In the genomic region with DNA sequence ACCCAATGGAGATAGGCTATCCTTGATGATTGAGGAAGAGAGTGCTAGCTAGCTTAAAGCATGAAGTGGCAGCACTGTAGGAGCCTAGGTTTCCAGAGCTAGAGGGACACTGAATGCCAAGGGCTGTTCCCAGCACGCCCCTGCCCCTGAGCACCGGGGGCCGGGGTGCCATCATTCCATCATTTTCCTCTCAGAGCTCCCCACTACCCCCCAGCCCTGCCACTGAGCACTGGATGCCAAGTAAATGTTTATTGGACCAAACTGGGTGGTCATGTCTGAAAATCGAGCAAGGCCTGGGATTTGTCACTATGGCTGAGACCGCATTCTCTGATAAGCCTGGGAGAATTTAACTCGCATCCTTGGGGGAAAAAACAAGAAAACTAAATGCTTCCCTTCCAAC, we compare ENCODE assay signal across 34 cellular contexts.
"Had no signal": no experiment of that assay in that cellular context is flagged by ENCODE, and none has a peak within 500 bp of the region (broad histone marks: within the 10 kb centered on the region; RNA-seq: fewer than 3 reads in every experiment).

No MANE protein-coding gene starts in this region.

- ATAC-seq: activated CD8-positive, alpha-beta memory T cell treated with anti-CD3 and anti-CD28 coated beads, Interleukin-2, amount 10 ng/mL, durations not matched to agents 7 days and 5 days; activated CD8-positive, alpha-beta T cell treated with anti-CD3 and anti-CD28 coated beads, Interleukin-2, amount 10 ng/mL, durations not matched to agents 7 days and 5 days; activated naive CD8-positive, alpha-beta T cell treated with anti-CD3 and anti-CD28 coated beads, Interleukin-2, amount 50 U/mL, for 24 hours; body of pancreas; T-cell had no signal

- H3K4me1 ChIP-seq: ascending aorta, breast epithelium had no signal

- H3K9me3 Mint-ChIP-seq: activated B cell treated with CpG ODN at 0.5 μM for 24 hours; activated CD4-positive, alpha-beta memory T cell treated with anti-CD3 and anti-CD28 coated beads, Interleukin-2, amount 10 ng/mL, durations not matched to agents 7 days and 5 days; activated CD4-positive, alpha-beta T cell treated with anti-CD3 and anti-CD28 coated beads, Interleukin-2, amount 10 ng/mL, durations not matched to agents 7 days and 5 days; activated naive CD4-positive, alpha-beta T cell treated with anti-CD3 and anti-CD28 coated beads, Interleukin-2, amount 10 ng/mL, durations not matched to agents 7 days and 5 days; activated naive CD4-positive, alpha-beta T cell treated with anti-CD3 and anti-CD28 coated beads, Interleukin-2, amount 50 U/mL, for 24 hours; activated naive CD8-positive, alpha-beta T cell treated with anti-CD3 and anti-CD28 coated beads, Interleukin-2, amount 10 ng/mL, durations not matched to agents 7 days and 5 days; activated naive CD8-positive, alpha-beta T cell treated with anti-CD3 and anti-CD28 coated beads, Interleukin-2, amount 50 U/mL, for 24 hours; activated T-cell treated with anti-CD3 and anti-CD28 coated beads, Interleukin-2, amount 50 U/mL, for 24 hours; activated T-helper 2 cell treated with anti-CD3 and anti-CD28 coated beads, Interferon-gamma antibody, Interleukin-2, Interleukin-4, amounts not matched to agents 10 μg/mL and 5 μg/mL and 100 μg/mL, durations not matched to agents 14 hours and 24 hours and 36 hours; T-cell; T-helper 2 cell treated with Interferon-gamma antibody and Interleukin-4, amounts not matched to agents 5 μg/mL and 100 μg/mL, for 36 hours had no signal

- DNase-seq: activated B cell treated with CpG ODN at 0.5 μM for 24 hours; activated CD4-positive, alpha-beta memory T cell treated with anti-CD3 and anti-CD28 coated beads, Interleukin-2, amount 10 ng/mL, durations not matched to agents 7 days and 5 days; activated CD4-positive, alpha-beta T cell treated with anti-CD3 and anti-CD28 coated beads for 48 hours; activated CD4-positive, alpha-beta T cell treated with anti-CD3 and anti-CD28 coated beads, Interleukin-2, amount 10 ng/mL, durations not matched to agents 7 days and 5 days; activated CD4-positive, alpha-beta T cell treated with anti-CD3 and anti-CD28 coated beads, Interleukin-2, amount 50 U/mL, for 48 hours; activated CD4-positive, CD25-positive, alpha-beta regulatory T cell treated with anti-CD3 and anti-CD28 coated beads, Interleukin-2, amount 50 U/mL, for 72 hours; activated CD8-positive, alpha-beta memory T cell treated with anti-CD3 and anti-CD28 coated beads for 24 hours; activated CD8-positive, alpha-beta memory T cell treated with anti-CD3 and anti-CD28 coated beads, Interleukin-2, amount 10 ng/mL, durations not matched to agents 7 days and 5 days; activated CD8-positive, alpha-beta memory T cell treated with anti-CD3 and anti-CD28 coated beads, Interleukin-2, amount 50 U/mL, for 48 hours; activated CD8-positive, alpha-beta T cell treated with anti-CD3 and anti-CD28 coated beads, Interleukin-2, amount 10 ng/mL, durations not matched to agents 7 days and 5 days; activated effector memory CD4-positive, alpha-beta T cell treated with Interleukin-2 at 50 U/mL for 16 hours; activated gamma-delta T cell; activated naive CD4-positive, alpha-beta T cell treated with anti-CD3 and anti-CD28 coated beads, Interleukin-2, amount 10 ng/mL, durations not matched to agents 7 days and 5 days; activated naive CD4-positive, alpha-beta T cell treated with Interleukin-2 at 50 U/mL for 16 hours; activated naive CD8-positive, alpha-beta T cell treated with anti-CD3 and anti-CD28 coated beads, Interleukin-2, amount 10 ng/mL, durations not matched to agents 7 days and 5 days; activated naive CD8-positive, alpha-beta T cell treated with anti-CD3 and anti-CD28 coated beads, Interleukin-2, amount 50 U/mL, for 24 hours; activated T-cell treated with anti-CD3 and anti-CD28 coated beads, Interleukin-2, amount 50 U/mL, for 24 hours; activated T-cell treated with anti-CD3 and anti-CD28 coated beads, Interleukin-2, amount 50 U/mL, for 48 hours; amygdala; anterior cingulate cortex; body of pancreas; brain microvascular endothelial cell; central memory CD4-positive, alpha-beta T cell; T-cell; T-helper 2 cell; T-helper 9 cell had no signal

- FAIRE-seq: TTC549 had no signal

- H3K27me3 Mint-ChIP-seq: activated CD4-positive, alpha-beta T cell treated with anti-CD3 and anti-CD28 coated beads, Interleukin-2, amount 10 ng/mL, durations not matched to agents 7 days and 5 days; activated naive CD4-positive, alpha-beta T cell treated with anti-CD3 and anti-CD28 coated beads, Interleukin-2, amount 50 U/mL, for 24 hours had no signal

- H3K4me1 Mint-ChIP-seq: activated B cell treated with CpG ODN at 0.5 μM for 24 hours; activated CD4-positive, alpha-beta memory T cell treated with anti-CD3 and anti-CD28 coated beads, Interleukin-2, amount 10 ng/mL, durations not matched to agents 7 days and 5 days; activated CD4-positive, alpha-beta T cell treated with anti-CD3 and anti-CD28 coated beads, Interleukin-2, amount 10 ng/mL, durations not matched to agents 7 days and 5 days; activated CD8-positive, alpha-beta memory T cell treated with anti-CD3 and anti-CD28 coated beads, Interleukin-2, amount 10 ng/mL, durations not matched to agents 7 days and 5 days; activated naive CD4-positive, alpha-beta T cell treated with anti-CD3 and anti-CD28 coated beads, Interleukin-2, amount 10 ng/mL, durations not matched to agents 7 days and 5 days; activated naive CD8-positive, alpha-beta T cell treated with anti-CD3 and anti-CD28 coated beads, Interleukin-2, amount 10 ng/mL, durations not matched to agents 7 days and 5 days; activated naive CD8-positive, alpha-beta T cell treated with anti-CD3 and anti-CD28 coated beads, Interleukin-2, amount 50 U/mL, for 24 hours; T-cell had no signal

- H3K9me3 ChIP-seq: ascending aorta, body of pancreas, breast epithelium had no signal

- H3K36me3 ChIP-seq: ascending aorta, breast epithelium had no signal

- H3K27ac Mint-ChIP-seq: activated B cell treated with CpG ODN at 0.5 μM for 24 hours; activated CD4-positive, alpha-beta memory T cell treated with anti-CD3 and anti-CD28 coated beads, Interleukin-2, amount 10 ng/mL, durations not matched to agents 7 days and 5 days; activated CD4-positive, alpha-beta T cell treated with anti-CD3 and anti-CD28 coated beads, Interleukin-2, amount 10 ng/mL, durations not matched to agents 7 days and 5 days; activated CD8-positive, alpha-beta memory T cell treated with anti-CD3 and anti-CD28 coated beads, Interleukin-2, amount 10 ng/mL, durations not matched to agents 7 days and 5 days; activated CD8-positive, alpha-beta T cell treated with anti-CD3 and anti-CD28 coated beads, Interleukin-2, amount 10 ng/mL, durations not matched to agents 7 days and 5 days; activated naive CD4-positive, alpha-beta T cell treated with anti-CD3 and anti-CD28 coated beads, Interleukin-2, amount 10 ng/mL, durations not matched to agents 7 days and 5 days; activated naive CD4-positive, alpha-beta T cell treated with anti-CD3 and anti-CD28 coated beads, Interleukin-2, amount 50 U/mL, for 24 hours; activated naive CD8-positive, alpha-beta T cell; activated naive CD8-positive, alpha-beta T cell treated with anti-CD3 and anti-CD28 coated beads, Interleukin-2, amount 10 ng/mL, durations not matched to agents 7 days and 5 days; activated naive CD8-positive, alpha-beta T cell treated with anti-CD3 and anti-CD28 coated beads, Interleukin-2, amount 50 U/mL, for 24 hours; activated T-cell treated with anti-CD3 and anti-CD28 coated beads, Interleukin-2, amount 50 U/mL, for 24 hours; activated T-helper 2 cell treated with anti-CD3 and anti-CD28 coated beads, Interferon-gamma antibody, Interleukin-2, Interleukin-4, amounts not matched to agents 10 μg/mL and 5 μg/mL and 100 μg/mL, durations not matched to agents 14 hours and 24 hours and 36 hours; T-cell; T-helper 2 cell treated with Interferon-gamma antibody and Interleukin-4, amounts not matched to agents 5 μg/mL and 100 μg/mL, for 36 hours had no signal

- H3K36me3 Mint-ChIP-seq: activated CD8-positive, alpha-beta memory T cell treated with anti-CD3 and anti-CD28 coated beads, Interleukin-2, amount 10 ng/mL, durations not matched to agents 7 days and 5 days; activated naive CD4-positive, alpha-beta T cell treated with anti-CD3 and anti-CD28 coated beads, Interleukin-2, amount 10 ng/mL, durations not matched to agents 7 days and 5 days; activated naive CD4-positive, alpha-beta T cell treated with anti-CD3 and anti-CD28 coated beads, Interleukin-2, amount 50 U/mL, for 24 hours; activated naive CD8-positive, alpha-beta T cell; activated naive CD8-positive, alpha-beta T cell treated with anti-CD3 and anti-CD28 coated beads, Interleukin-2, amount 10 ng/mL, durations not matched to agents 7 days and 5 days; T-cell had no signal

- H3K4me3 ChIP-seq: ascending aorta, body of pancreas, breast epithelium had no signal

- H3K4me3 Mint-ChIP-seq: activated B cell treated with CpG ODN at 0.5 μM for 24 hours; activated CD4-positive, alpha-beta memory T cell treated with anti-CD3 and anti-CD28 coated beads, Interleukin-2, amount 10 ng/mL, durations not matched to agents 7 days and 5 days; activated CD4-positive, alpha-beta T cell treated with anti-CD3 and anti-CD28 coated beads, Interleukin-2, amount 10 ng/mL, durations not matched to agents 7 days and 5 days; activated CD8-positive, alpha-beta memory T cell treated with anti-CD3 and anti-CD28 coated beads, Interleukin-2, amount 10 ng/mL, durations not matched to agents 7 days and 5 days; activated CD8-positive, alpha-beta T cell treated with anti-CD3 and anti-CD28 coated beads, Interleukin-2, amount 10 ng/mL, durations not matched to agents 7 days and 5 days; activated naive CD4-positive, alpha-beta T cell treated with anti-CD3 and anti-CD28 coated beads, Interleukin-2, amount 10 ng/mL, durations not matched to agents 7 days and 5 days; activated naive CD4-positive, alpha-beta T cell treated with anti-CD3 and anti-CD28 coated beads, Interleukin-2, amount 50 U/mL, for 24 hours; activated naive CD8-positive, alpha-beta T cell; activated naive CD8-positive, alpha-beta T cell treated with anti-CD3 and anti-CD28 coated beads, Interleukin-2, amount 10 ng/mL, durations not matched to agents 7 days and 5 days; activated naive CD8-positive, alpha-beta T cell treated with anti-CD3 and anti-CD28 coated beads, Interleukin-2, amount 50 U/mL, for 24 hours; activated T-cell treated with anti-CD3 and anti-CD28 coated beads, Interleukin-2, amount 50 U/mL, for 24 hours; T-cell; T-helper 2 cell treated with Interferon-gamma antibody and Interleukin-4, amounts not matched to agents 5 μg/mL and 100 μg/mL, for 36 hours had no signal

- H3K27me3 ChIP-seq: ascending aorta, body of pancreas, brain microvascular endothelial cell, breast epithelium had no signal

- H3K27ac ChIP-seq: ascending aorta, body of pancreas, brain microvascular endothelial cell, breast epithelium, VCaP had no signal
